In the genomic region with DNA sequence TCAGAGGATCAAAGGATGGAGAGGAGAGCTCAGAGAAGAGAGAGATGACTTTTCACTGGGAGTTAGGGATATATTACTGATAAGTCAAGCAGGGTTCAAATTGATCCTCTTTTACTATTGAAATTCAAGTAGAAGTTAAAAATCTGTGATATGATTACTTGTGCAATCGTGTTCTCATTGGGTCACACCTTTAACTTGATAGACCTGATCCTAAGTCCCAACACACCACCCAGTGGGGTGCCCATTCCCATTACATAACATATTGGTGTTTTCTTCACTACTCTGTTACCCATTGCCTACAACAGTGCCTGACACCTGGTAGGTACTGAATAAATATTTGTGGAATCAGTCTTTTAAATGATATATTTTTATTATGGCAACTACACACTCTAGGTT, we compare ENCODE assay signal across 19 cellular contexts.
A peak's percentile ranks its signal among the peaks of the same experiment; 100 is the strongest.
DNase-seq lines count a peak whose midpoint lies in the region; TF ChIP-seq lines count a peak whose summit lies in the region.
"Had no signal": no experiment of that assay in that cellular context is flagged by ENCODE, and none has a peak within 500 bp of the region (broad histone marks: within the 10 kb centered on the region; RNA-seq: fewer than 3 reads in every experiment).

No MANE protein-coding gene starts in this region.

- no peaks in the 10 kb centered on the region for H3K79me2 ChIP-seq in smooth muscle cell (ENCODE audit: low read depth)

- H3F3A ChIP-seq in smooth muscle cell (ENCODE audit: low read depth): peaks cover 14% of the 10 kb centered on the region

- no peaks in the 10 kb centered on the region for H3K27me3 ChIP-seq in BLaER1 treated with 17β-estradiol and CSF1 and Interleukin-3, amounts not matched to agents 10 nM and 100 nM
- H3K27me3 ChIP-seq in smooth muscle cell (ENCODE audit: low read depth): no peaks in the 10 kb centered on the region
- H3K27me3 ChIP-seq: Peyer's patch, SJCRH30 had no signal

- no peak overlapping the region for H2AFZ ChIP-seq in smooth muscle cell (ENCODE audit: low read depth)

- intact Hi-C loops in dendritic cell treated with granulocyte-macrophage colony-stimulating factor and Interleukin-4, amounts not matched to agents 40 ng/mL and 50 ng/mL, for 4 days (cut with micrococcal nuclease): no loop called here

- DNase-seq in HT-29 (ENCODE audit: low spot score) (peak; percentile 19), smooth muscle cell (lab: John Stamatoyannopoulos, UW; ENCODE audit: unreplicated experiment) (no peak), NCI-H774 (lab: John Stamatoyannopoulos, UW) (no peak), germinal center (ENCODE audit: low spot score) (no peak), NCI-H128 (lab: John Stamatoyannopoulos, UW; ENCODE audit: unreplicated experiment) (no peak)
- DNase-seq: CD4-positive, CD25-positive, alpha-beta regulatory T cell; DMS79 treated with DMSO at 0.1 percent for 48 hours; H7; HFFc6; IMR-90; NCI-H1417; NCI-H1694 treated with DMSO at 0.1 percent for 48 hours; NCI-H2081 treated with DMSO at 0.1 percent for 48 hours; NCI-H2171 treated with DMSO at 0.1 percent for 48 hours; NCI-H524 treated with DMSO at 0.1 percent for 48 hours; SJCRH30 had no signal

- 100% methylated on average over 1 of the region's 1 CpG for WGBS in smooth muscle cell (ENCODE audit: low lambda C conversion rate)

- H3K9ac ChIP-seq in BLaER1 treated with 17β-estradiol and CSF1 and Interleukin-3, amounts not matched to agents 10 nM and 100 nM: no peak overlapping the region
- no peak overlapping the region for H3K9ac ChIP-seq in smooth muscle cell (ENCODE audit: low read depth)

- H3K9me3 Mint-ChIP-seq in dendritic cell treated with granulocyte-macrophage colony-stimulating factor and Interleukin-4, amounts not matched to agents 40 ng/mL and 50 ng/mL, for 4 days: no peaks in the 10 kb centered on the region
- H3K9me3 Mint-ChIP-seq: HFFc6 had no signal

- H3K4me2 ChIP-seq in BLaER1 treated with 17β-estradiol and CSF1 and Interleukin-3, amounts not matched to agents 10 nM and 100 nM: peak overlapping the region in 5 of 11 experiments; percentile 44 to 72 (median 63); a peak in 10 of 22 replicates
- peak overlapping the region; percentile 7 for H3K4me2 ChIP-seq in smooth muscle cell

- H3K36me3 ChIP-seq in BLaER1 treated with 17β-estradiol and CSF1 and Interleukin-3, amounts not matched to agents 10 nM and 100 nM: no peaks in the 10 kb centered on the region; a peak in 1 of 22 replicates
- H3K36me3 ChIP-seq in smooth muscle cell (ENCODE audit: low read depth): no peaks in the 10 kb centered on the region
- H3K36me3 ChIP-seq: Peyer's patch, SJCRH30 had no signal

- no peaks in the 10 kb centered on the region for H3K36me3 Mint-ChIP-seq in dendritic cell treated with granulocyte-macrophage colony-stimulating factor and Interleukin-4, amounts not matched to agents 40 ng/mL and 50 ng/mL, for 4 days (ENCODE audit: low read depth)
- H3K36me3 Mint-ChIP-seq: CD4-positive, CD25-positive, alpha-beta regulatory T cell had no signal

- no peak for TF ChIP-seq CTCF in smooth muscle cell (IDR thresholded peaks at IDR 0.05; ENCODE audit: borderline replicate concordance, insufficient read depth, poor library complexity, severe bottlenecking)

- no peaks in the 10 kb centered on the region for H4K20me1 ChIP-seq in BLaER1 treated with 17β-estradiol and CSF1 and Interleukin-3, amounts not matched to agents 10 nM and 100 nM
- H4K20me1 ChIP-seq in smooth muscle cell (ENCODE audit: low read depth): no peaks in the 10 kb centered on the region

- peak overlapping the region; percentile 85 for H3K27ac Mint-ChIP-seq in dendritic cell treated with granulocyte-macrophage colony-stimulating factor and Interleukin-4, amounts not matched to agents 40 ng/mL and 50 ng/mL, for 4 days
- H3K27ac Mint-ChIP-seq: HFFc6 had no signal

- no peak overlapping the region for H3K4me3 ChIP-seq in BLaER1 treated with 17β-estradiol and CSF1 and Interleukin-3, amounts not matched to agents 10 nM and 100 nM
- H3K4me3 ChIP-seq in smooth muscle cell: no peak overlapping the region
- H3K4me3 ChIP-seq: Peyer's patch, SJCRH30 had no signal

- no peaks in the 10 kb centered on the region for H3K27me3 Mint-ChIP-seq in dendritic cell treated with granulocyte-macrophage colony-stimulating factor and Interleukin-4, amounts not matched to agents 40 ng/mL and 50 ng/mL, for 4 days
- H3K27me3 Mint-ChIP-seq: CD4-positive, CD25-positive, alpha-beta regulatory T cell had no signal

- H3K27ac ChIP-seq in BLaER1 treated with 17β-estradiol and CSF1 and Interleukin-3, amounts not matched to agents 10 nM and 100 nM: peak overlapping the region in 6 of 11 experiments; percentile 14 to 61 (median 38); a peak in 7 of 22 replicates
- no peak overlapping the region for H3K27ac ChIP-seq in smooth muscle cell (ENCODE audit: low read depth)
- H3K27ac ChIP-seq: SJCRH30 had no signal

- peak overlapping the region; percentile 45 for H3K4me3 Mint-ChIP-seq in dendritic cell treated with granulocyte-macrophage colony-stimulating factor and Interleukin-4, amounts not matched to agents 40 ng/mL and 50 ng/mL, for 4 days
- H3K4me3 Mint-ChIP-seq: CD4-positive, CD25-positive, alpha-beta regulatory T cell; HFFc6 had no signal

- peaks cover 8 to 75% (median 38%) of the 10 kb centered on the region in 10 experiments; a peak in 19 of 20 replicates for H3K4me1 ChIP-seq in BLaER1 treated with 17β-estradiol and CSF1 and Interleukin-3, amounts not matched to agents 10 nM and 100 nM
- H3K4me1 ChIP-seq in smooth muscle cell (ENCODE audit: low read depth): no peaks in the 10 kb centered on the region

- peaks cover 61% of the 10 kb centered on the region for H3K4me1 Mint-ChIP-seq in dendritic cell treated with granulocyte-macrophage colony-stimulating factor and Interleukin-4, amounts not matched to agents 40 ng/mL and 50 ng/mL, for 4 days (ENCODE audit: low read depth)

- H3K9me3 ChIP-seq in BLaER1 treated with 17β-estradiol and CSF1 and Interleukin-3, amounts not matched to agents 10 nM and 100 nM (replicated peaks in 1 of 11): peaks cover 0 to 11% (median 0%) of the 10 kb centered on the region in 11 experiments; a peak in 2 of 22 replicates
- no peaks in the 10 kb centered on the region for H3K9me3 ChIP-seq in smooth muscle cell (replicated peaks; ENCODE audit: low read depth)
- H3K9me3 ChIP-seq: Peyer's patch, SJCRH30 had no signal
